In the genomic region with DNA sequence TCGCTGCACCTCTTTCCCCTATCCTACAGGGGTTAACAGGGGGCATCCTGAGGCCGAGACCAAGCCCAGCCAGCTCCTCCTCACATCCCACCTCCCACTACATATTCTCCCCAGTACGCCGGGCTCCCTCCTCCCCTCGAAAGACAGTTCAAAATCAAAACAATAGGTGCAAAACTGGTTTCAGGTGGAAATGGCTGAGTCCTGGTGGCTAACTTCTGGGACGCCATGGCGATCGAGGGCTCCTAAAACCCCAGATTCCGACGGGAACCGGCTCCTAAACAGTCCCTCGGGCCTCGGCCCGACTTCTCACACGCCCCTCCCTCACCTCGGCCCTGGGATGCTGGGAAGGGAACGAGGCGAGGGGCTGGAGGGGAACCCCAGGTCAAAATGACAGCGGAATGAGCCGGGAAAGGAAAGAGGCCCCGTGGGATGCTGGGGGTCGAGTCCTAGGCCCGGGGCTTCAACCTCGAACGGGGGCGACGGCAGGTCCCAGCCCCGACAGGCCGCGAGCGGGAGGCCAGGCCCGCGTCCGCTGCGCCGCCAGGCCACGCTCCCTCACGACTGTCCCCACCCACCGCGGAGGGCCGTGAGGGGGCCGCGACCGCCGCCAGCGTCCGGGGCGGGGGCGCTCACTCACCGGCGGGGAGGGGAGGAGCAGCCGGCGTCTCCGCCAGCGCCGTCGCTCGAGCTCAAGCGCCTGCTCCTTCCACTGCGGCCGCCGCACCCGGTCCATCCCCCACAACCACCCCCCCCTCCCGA, we compare ENCODE assay signal across 8 cellular contexts. TPM values are rescaled to one million over a fixed set of nuclear protein-coding genes. Genes with fewer than 3 reads are reported as not detected.
A peak's percentile ranks its signal among the peaks of the same experiment; 100 is the strongest.
DNase-seq lines count a peak whose midpoint lies in the region; ATAC-seq and TF ChIP-seq lines count a peak whose summit lies in the region.

No MANE protein-coding gene starts in this region.

- H3K27me3 ChIP-seq in body of pancreas, result no peaks in the 10 kb centered on the region

- intact Hi-C loops in body of pancreas (cut with DNase I), result no loop called here

- no peaks in the 10 kb centered on the region for H3K36me3 ChIP-seq in body of pancreas (replicated peaks in 1 of 2; ENCODE audit: insufficient read depth in 1 of 2, low read depth in 2 of 2)

- DNase-seq in GF-D8 (lab: John Stamatoyannopoulos, UW), result peak; percentile 20
- peak; percentile 52 for DNase-seq in HT1080 (ENCODE audit: low read depth)
- peak in 2 of 3 donors; percentile 18 to 59 for DNase-seq in T-helper 17 cell
- no peak for DNase-seq in body of pancreas
- peak; percentile 70 for DNase-seq in iPS-NIHi7 (ENCODE audit: extremely low spot score)
- DNase-seq in stimulated activated CD4-positive, alpha-beta T cell treated with anti-CD3 and anti-CD28 coated beads, Interleukin-12 subunit alpha, Interleukin-12 subunit beta, amount 100 ng/mL, for 4 hours, result peak; percentile 61
- no peak for DNase-seq in T1000 (lab: John Stamatoyannopoulos, UW)

- H3K36me3 Mint-ChIP-seq in T-helper 17 cell (ENCODE audit: low read depth), result peaks cover 4% of the 10 kb centered on the region

- H3K4me1 ChIP-seq in body of pancreas, result peaks cover 37% of the 10 kb centered on the region

- peak; percentile 34 to 39 (median 38) for TF ChIP-seq POLR2A in body of pancreas (IDR thresholded peaks at IDR 0.05)

- peak overlapping the region; percentile 90 for H3K4me3 Mint-ChIP-seq in T-helper 17 cell

- WGBS in body of pancreas, 2 donors, result 0% methylated on average over 20 to 52 of the region's 64 CpGs

- H3K27me3 Mint-ChIP-seq in T-helper 17 cell, result no peaks in the 10 kb centered on the region

- peak overlapping the region; percentile 90 for H3K27ac Mint-ChIP-seq in T-helper 17 cell

- ATAC-seq in GM21367 (IDR thresholded peaks at IDR 0.05; ENCODE audit: unreplicated experiment), result peak; percentile 48
- peak; percentile 75 for ATAC-seq in T-helper 17 cell
- peak; percentile 68 for ATAC-seq in body of pancreas

- H3K9me3 ChIP-seq in T-helper 17 cell (ENCODE audit: control insufficient read depth, low read length, poor library complexity, severe bottlenecking) (no peaks in the 10 kb centered on the region), body of pancreas (no peaks in the 10 kb centered on the region)

- peak in 4 of 7 experiments; percentile 1 to 35 (median 22) for TF ChIP-seq CTCF in body of pancreas (IDR thresholded peaks at IDR 0.05)

- H3K4me3 ChIP-seq in body of pancreas, result peak overlapping the region; percentile 33 to 54

- H3K4me1 Mint-ChIP-seq in T-helper 17 cell, result peaks cover 39% of the 10 kb centered on the region

- peak overlapping the region; percentile 88 to 95 (median 90) for H3K27ac ChIP-seq in body of pancreas

RNA-seq across cellular contexts. Expression of a gene that starts 0.5 kb away (rescaled TPM):
- 16.2 and 20.8 TPM in 2 replicates for total RNA-seq in HT1080 (2014; rRNA removed; shearing (Covaris generic))
- polyA plus RNA-seq in HT1080 (2015; cell fraction: cytosol; rRNA removed), result 8.3 and 9.8 TPM in 2 replicates
- 6.4 and 7.3 TPM in 2 replicates for polyA plus RNA-seq in HT1080 (2015; cell fraction: nucleus; rRNA removed)
- total RNA-seq in T-helper 17 cell, result 10 to 100 TPM; 27.1 to 29.3 TPM
- 10 to 100 TPM; 10.1 to 13.2 TPM for total RNA-seq in body of pancreas

Comparison
In these comparisons a context has a peak if more than half of its experiments do, and no peak if none do; other contexts are left out.
1. DNase-seq: peak in GF-D8 (single experiment), HT1080 (single experiment), T-helper 17 cell (2 of 3), iPS-NIHi7 (single experiment) and stimulated activated CD4-positive, alpha-beta T cell treated with anti-CD3 and anti-CD28 coated beads, Interleukin-12 subunit alpha, Interleukin-12 subunit beta, amount 100 ng/mL, for 4 hours (single experiment); none in body of pancreas (0 of 4) and T1000 (single experiment).
2. Peak in every context shown above with its lines, with median percentiles within 50 percentile points of each other: ATAC-seq.